ENCODE assay signal across 8 cellular contexts in genomic region chr10:58267713-58268453, GRCh38. TPM values are rescaled to one million over a fixed set of nuclear protein-coding genes. Genes with fewer than 3 reads are reported as not detected.
DNase-seq lines count a peak whose midpoint lies in the region; ATAC-seq, FAIRE-seq and TF ChIP-seq lines count a peak whose summit lies in the region.

IPMK (minus strand) TSS chr10:58267894; CDS start chr10:58267611, 283 bp downstream.

- CTCF ChIA-PET in AG04449 (lab: Yijun Ruan, JAX) = interaction anchor here (1.3 to 3.1 kb wide), 2 partner anchors 22 to 32 kb away, joined by 3 to 13 read pairs; no protein-coding TSS in a partner anchor

- POLR2A ChIA-PET in AG04449 (lab: Yijun Ruan, JAX) = interaction anchor here (0.6 kb wide), 1 partner anchor 55 kb away, joined by 3 read pairs; no protein-coding TSS in a partner anchor

- no peak for TF ChIP-seq CTCF in AG04449 (IDR thresholded peaks at IDR 0.05; ENCODE audit: insufficient read depth, low read length, missing control alignments)
- no peak for TF ChIP-seq CTCF in kidney (IDR thresholded peaks at IDR 0.05; ENCODE audit: borderline replicate concordance, extremely low read depth, insufficient read depth)

- H3K27ac ChIP-seq in caudate nucleus (ENCODE audit: low read depth, low read length) (peak within 1 kb of the TSS; percentile 97), kidney (ENCODE audit: low read depth in 2 of 2, low read length in 2 of 2) (peak within 1 kb of the TSS; percentile 90 to 95)

- H3K36me3 ChIP-seq in kidney (ENCODE audit: control insufficient read depth in 1 of 2, insufficient read depth in 2 of 2, low read length in 2 of 2) = no peaks in the 10 kb centered on the region

- H3K4me3 ChIP-seq in AG04449 (ENCODE audit: low read depth, low read length) (peak within 1 kb of the TSS; percentile 87), kidney (ENCODE audit: low read length in 2 of 2) (peak within 1 kb of the TSS; percentile 83 to 88)

- peaks cover 0 to 2% of the 10 kb centered on the region in 2 donors for H3K4me1 ChIP-seq in kidney (ENCODE audit: control insufficient read depth in 1 of 2, insufficient read depth in 1 of 2, low read depth in 1 of 2, low read length in 2 of 2)

- intact Hi-C loops in kidney (cut with DNase I) = no loop called here

- no peak for FAIRE-seq in kidney (lab: Jason Lieb, UNC)

- no peak for DNase-seq in AG04449 (ENCODE audit: low read depth, low spot score)
- DNase-seq in NCI-H2227 treated with DMSO at 0.1 percent for 48 hours (lab: John Stamatoyannopoulos, UW) = peak; percentile 73
- peak; percentile 91 for DNase-seq in activated CD4-positive, CD25-positive, alpha-beta regulatory T cell treated with anti-CD3 and anti-CD28 coated beads, Interleukin-2, amount 50 U/mL, for 16 hours (ENCODE audit: low read depth, low spot score)
- DNase-seq in caudate nucleus (lab: John Stamatoyannopoulos, UW) = peak in 60 of 61 donors; percentile 33 to 98 (median 90)
- peak; percentile 98 for DNase-seq in kidney
- DNase-seq in stimulated activated CD4-positive, alpha-beta T cell treated with anti-CD3 and anti-CD28 coated beads, Interleukin-15, amount 100 ng/mL, for 24 hours = peak; percentile 95

- ATAC-seq in GM18870 (IDR thresholded peaks at IDR 0.05; ENCODE audit: unreplicated experiment) = peak; percentile 30
- peak; percentile 57 for ATAC-seq in HG03108 (IDR thresholded peaks at IDR 0.05; ENCODE audit: unreplicated experiment)

- H3K9ac ChIP-seq in kidney (ENCODE audit: low read length in 2 of 2) = peak within 1 kb of the TSS; percentile 70 to 83

- no peaks in the 10 kb centered on the region for H3K9me3 ChIP-seq in kidney (ENCODE audit: control insufficient read depth in 1 of 2, low read length in 2 of 2)

RNA-seq across cellular contexts. Expression of gene IPMK, which starts in this region (rescaled TPM):
- 5.0 TPM for total RNA-seq in kidney
- polyA plus RNA-seq in kidney (ENCODE audit: insufficient read depth, low read depth, low replicate concordance) = 1.7 TPM
